Comparison of ENCODE assay signal across 20 cellular contexts in the genomic region with DNA sequence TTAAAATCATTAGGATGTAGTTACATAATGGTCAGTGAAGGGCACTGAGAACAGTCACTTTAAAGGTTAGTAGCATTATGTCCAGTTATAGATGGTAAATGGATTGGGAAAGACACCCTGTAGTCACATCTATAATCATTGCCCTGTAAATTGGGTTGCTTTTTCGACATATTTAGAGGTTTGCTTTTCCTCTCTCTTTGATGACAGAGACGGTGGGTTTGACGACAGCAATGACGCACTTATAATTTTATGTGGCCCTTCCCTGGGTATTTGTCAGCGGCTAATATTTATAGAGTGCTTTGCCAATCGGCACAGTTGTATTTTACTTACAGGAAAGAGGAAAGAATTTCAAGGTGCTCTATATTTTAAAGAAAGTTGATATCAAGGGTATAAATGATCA. TPM values are rescaled to one million over a fixed set of nuclear protein-coding genes. Genes with fewer than 3 reads are reported as not detected.
DNase-seq lines count a peak whose midpoint lies in the region; ATAC-seq, FAIRE-seq and TF ChIP-seq lines count a peak whose summit lies in the region.
"Had no signal": no experiment of that assay in that cellular context is flagged by ENCODE, and none has a peak within 500 bp of the region (broad histone marks: within the 10 kb centered on the region; RNA-seq: fewer than 3 reads in every experiment).

No MANE protein-coding gene starts in this region.

- H3K27me3 ChIP-seq in adipocyte (replicated peaks; ENCODE audit: control insufficient read depth, insufficient read depth, low read length): no peaks in the 10 kb centered on the region
- H3K27me3 ChIP-seq: BLaER1 treated with 17β-estradiol and CSF1 and Interleukin-3, amounts not matched to agents 10 nM and 100 nM had no signal

- H3K4me3 Mint-ChIP-seq in type B pancreatic cell: peak overlapping the region; percentile 4
- no peak overlapping the region for H3K4me3 Mint-ChIP-seq in activated naive CD8-positive, alpha-beta T cell treated with anti-CD3 and anti-CD28 coated beads, Interleukin-2, amount 50 U/mL, for 24 hours
- H3K4me3 Mint-ChIP-seq: B cell; CD8-positive, alpha-beta T cell; HFFc6; IgD-negative memory B cell had no signal

- H3K27ac Mint-ChIP-seq in type B pancreatic cell: no peak overlapping the region
- H3K27ac Mint-ChIP-seq in activated naive CD8-positive, alpha-beta T cell treated with anti-CD3 and anti-CD28 coated beads, Interleukin-2, amount 50 U/mL, for 24 hours: no peak overlapping the region
- H3K27ac Mint-ChIP-seq: B cell; CD8-positive, alpha-beta T cell; HFFc6; IgD-negative memory B cell had no signal

- H3K36me3 ChIP-seq in adipocyte (ENCODE audit: control insufficient read depth, insufficient read depth, low read length, severe bottlenecking): no peaks in the 10 kb centered on the region
- H3K36me3 ChIP-seq: BLaER1 treated with 17β-estradiol and CSF1 and Interleukin-3, amounts not matched to agents 10 nM and 100 nM had no signal

- H3K4me1 ChIP-seq in A549: peaks cover 8% of the 10 kb centered on the region; the same call in 1 of the 3 replicates
- peaks cover 13% of the 10 kb centered on the region for H3K4me1 ChIP-seq in adipocyte (ENCODE audit: control insufficient read depth, insufficient read depth, low read length)
- H3K4me1 ChIP-seq: BLaER1 treated with 17β-estradiol and CSF1 and Interleukin-3, amounts not matched to agents 10 nM and 100 nM had no signal

- peaks cover 16% of the 10 kb centered on the region for H3K27me3 Mint-ChIP-seq in type B pancreatic cell
- no peaks in the 10 kb centered on the region for H3K27me3 Mint-ChIP-seq in activated naive CD8-positive, alpha-beta T cell treated with anti-CD3 and anti-CD28 coated beads, Interleukin-2, amount 50 U/mL, for 24 hours

- TF ChIP-seq RAD21 in A549 (conservative IDR thresholded peaks at IDR 0.05 in 1 of 2, IDR thresholded peaks at IDR 0.05 in 1 of 2): no peak

- peak in 1 of 2 experiments; percentile 56; a peak in 3 of 6 replicates for ATAC-seq in A549
- no peak for ATAC-seq in activated naive CD8-positive, alpha-beta T cell treated with anti-CD3 and anti-CD28 coated beads, Interleukin-2, amount 50 U/mL, for 24 hours
- ATAC-seq: CD8-positive, alpha-beta T cell; HCT116 had no signal

- TF ChIP-seq EP300 in A549 (IDR thresholded peaks at IDR 0.05): no peak; a peak in 1 of 5 replicates

- H3K9me3 ChIP-seq in A549: no peaks in the 10 kb centered on the region
- no peaks in the 10 kb centered on the region for H3K9me3 ChIP-seq in adipocyte (ENCODE audit: control insufficient read depth, low read length)
- H3K9me3 ChIP-seq: BLaER1 treated with 17β-estradiol and CSF1 and Interleukin-3, amounts not matched to agents 10 nM and 100 nM had no signal

- CTCF ChIA-PET in A549 (lab: Yijun Ruan, JAX): no interaction called here

- no peak for TF ChIP-seq POLR2A in A549 (IDR thresholded peaks at IDR 0.05; ENCODE audit: low read length)

- peak overlapping the region in 1 of 2 experiments; percentile 55; a peak in 2 of 6 replicates for H3K27ac ChIP-seq in A549
- H3K27ac ChIP-seq: BLaER1 treated with 17β-estradiol and CSF1 and Interleukin-3, amounts not matched to agents 10 nM and 100 nM had no signal

- H3K9ac ChIP-seq in adipocyte (ENCODE audit: low read length): no peak overlapping the region
- H3K9ac ChIP-seq: BLaER1 treated with 17β-estradiol and CSF1 and Interleukin-3, amounts not matched to agents 10 nM and 100 nM had no signal

- peaks cover 5% of the 10 kb centered on the region for H3K4me1 Mint-ChIP-seq in type B pancreatic cell (ENCODE audit: unreplicated experiment)
- no peaks in the 10 kb centered on the region for H3K4me1 Mint-ChIP-seq in activated naive CD8-positive, alpha-beta T cell treated with anti-CD3 and anti-CD28 coated beads, Interleukin-2, amount 50 U/mL, for 24 hours
- H3K4me1 Mint-ChIP-seq: B cell, IgD-negative memory B cell had no signal

- POLR2A ChIA-PET in A549 (lab: Yijun Ruan, JAX): no interaction called here

- no peaks in the 10 kb centered on the region for H3K9me3 Mint-ChIP-seq in type B pancreatic cell
- no peaks in the 10 kb centered on the region for H3K9me3 Mint-ChIP-seq in activated naive CD8-positive, alpha-beta T cell treated with anti-CD3 and anti-CD28 coated beads, Interleukin-2, amount 50 U/mL, for 24 hours
- H3K9me3 Mint-ChIP-seq: CD8-positive, alpha-beta T cell; HFFc6; IgD-negative memory B cell had no signal

- no peak overlapping the region for H3K4me3 ChIP-seq in A549
- peak overlapping the region; percentile 1 for H3K4me3 ChIP-seq in adipocyte (ENCODE audit: low read length)
- H3K4me3 ChIP-seq: BLaER1 treated with 17β-estradiol and CSF1 and Interleukin-3, amounts not matched to agents 10 nM and 100 nM had no signal

- H3K36me3 Mint-ChIP-seq in type B pancreatic cell: no peaks in the 10 kb centered on the region
- no peaks in the 10 kb centered on the region for H3K36me3 Mint-ChIP-seq in activated naive CD8-positive, alpha-beta T cell treated with anti-CD3 and anti-CD28 coated beads, Interleukin-2, amount 50 U/mL, for 24 hours (ENCODE audit: low read depth)
- H3K36me3 Mint-ChIP-seq: CD8-positive, alpha-beta T cell; IgD-negative memory B cell had no signal

- FAIRE-seq in A549 (lab: Jason Lieb, UNC): no peak
- FAIRE-seq: GM19239, HTR-8/SVneo had no signal

- no peak overlapping the region for H3K4me2 ChIP-seq in A549
- H3K4me2 ChIP-seq: BLaER1 treated with 17β-estradiol and CSF1 and Interleukin-3, amounts not matched to agents 10 nM and 100 nM had no signal

- DNase-seq in A549 (ENCODE audit: low read depth in 1 of 2, low spot score in 1 of 2) (peak in 1 of 2 experiments; percentile 41), NCI-H2227 treated with DMSO at 0.1 percent for 48 hours (lab: John Stamatoyannopoulos, UW) (peak; percentile 79), adipocyte (ENCODE audit: low read depth) (no peak), type B pancreatic cell (ENCODE audit: extremely low spot score, unreplicated experiment) (no peak), NCI-H2081 treated with DMSO at 0.1 percent for 48 hours (lab: John Stamatoyannopoulos, UW) (no peak), RPMI8226 (no peak)
- DNase-seq in activated naive CD8-positive, alpha-beta T cell treated with anti-CD3 and anti-CD28 coated beads, Interleukin-2, amount 50 U/mL, for 24 hours: no peak
- DNase-seq: 8988T; CD8-positive, alpha-beta T cell; DMS79 treated with DMSO at 0.1 percent for 48 hours; GF-D8; GOT3; H7; HFFc6 had no signal

- WGBS in A549 (ENCODE audit: missing lambda C conversion rate): 63% methylated on average over 6 of the region's 6 CpGs

- no peak for TF ChIP-seq CTCF in A549 (IDR thresholded peaks at IDR 0.05)
- TF ChIP-seq CTCF in type B pancreatic cell (conservative IDR thresholded peaks at IDR 0.05): no peak

TF ChIP-seq in A549, 52 proteins besides CTCF, POLR2A, EP300 and RAD21:
- TF ChIP-seq CHD4 (IDR thresholded peaks at IDR 0.05; ENCODE audit: borderline replicate concordance) (no peak), GATA3 (IDR thresholded peaks at IDR 0.05; ENCODE audit: borderline replicate concordance) (0 out of 2 replicates have a peak, but pooled peaks have one; percentile 46), NPAS2 (CRISPR knock-in tag; IDR thresholded peaks at IDR 0.05; ENCODE audit: borderline replicate concordance) (no peak), PBX3 (IDR thresholded peaks at IDR 0.05) (no peak), ZNF302 (CRISPR knock-in tag; IDR thresholded peaks at IDR 0.05) (no peak), EHMT2 (IDR thresholded peaks at IDR 0.05; ENCODE audit: low read depth) (no peak), KDM1A (IDR thresholded peaks at IDR 0.05; ENCODE audit: low read depth) (no peak), RFX5 (IDR thresholded peaks at IDR 0.05) (no peak)

RNA-seq across cellular contexts. Expression of gene CPS1, which starts 2.8 kb away (rescaled TPM):
- polyA plus RNA-seq in A549 (2011; rRNA removed) (59.3 and 61.3 TPM in 2 replicates), A549 (2017; fragmentation: RNase III; extraction: RNeasy Plus Mini Kit Qiagen cat#74134 plus additional on column Dnase treatment) (15.1 to 16.1 TPM (median 15.9 TPM) in 3 replicates)
- polyA plus RNA-seq in A549 (2012; cell fraction: cytosol; rRNA removed): 4.0 and 4.8 TPM in 2 replicates
- polyA plus RNA-seq in A549 (2012; cell fraction: nucleus; rRNA removed): 9.1 and 13.2 TPM in 2 replicates
- polyA minus RNA-seq in A549 (2011; rRNA and poly(A)+ RNA removed): 87.9 and 142 TPM in 2 replicates
- 26.8 and 33.2 TPM in 2 replicates for total RNA-seq in type B pancreatic cell (ENCODE audit: low replicate concordance)
- polyA plus RNA-seq: IgD-negative memory B cell had no signal
